Comparison of ENCODE assay signal across 21 cellular contexts in the genomic region with DNA sequence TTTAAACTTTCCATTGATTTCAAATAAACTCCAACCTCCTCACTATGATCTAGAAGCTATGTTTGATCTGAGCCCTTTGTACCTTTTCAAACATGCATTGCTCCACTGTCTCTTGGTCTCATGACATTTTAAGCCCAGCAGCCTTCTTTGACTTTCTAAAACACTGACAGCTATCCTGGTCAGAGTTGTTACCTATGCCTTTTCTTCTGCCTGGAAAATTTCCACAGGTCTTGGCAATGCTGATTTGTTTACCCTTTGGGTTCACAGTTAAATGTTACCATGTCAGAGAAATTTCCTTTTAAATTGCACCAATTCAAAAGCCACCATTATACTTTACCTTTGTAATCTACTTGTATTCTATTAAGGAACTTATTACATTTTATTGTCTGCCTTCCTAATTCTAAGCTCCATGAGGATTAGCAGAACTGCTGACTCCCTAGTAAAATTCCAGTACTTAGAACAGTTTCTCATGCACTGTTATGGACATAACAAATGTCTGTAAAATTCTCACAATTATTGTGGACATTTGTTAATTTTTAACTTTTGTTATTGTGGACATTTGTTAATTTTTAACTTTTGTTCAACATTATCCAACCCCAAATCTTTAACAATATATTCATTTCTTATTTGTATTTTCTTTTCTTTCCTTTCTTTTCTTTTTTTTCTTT.
"Had no signal": no experiment of that assay in that cellular context is flagged by ENCODE, and none has a peak within 500 bp of the region (broad histone marks: within the 10 kb centered on the region; RNA-seq: fewer than 3 reads in every experiment).

No MANE protein-coding gene starts in this region.

- H3K36me3 ChIP-seq: esophagus squamous epithelium, right atrium auricular region, tibial nerve had no signal

- H3K9ac ChIP-seq: parathyroid adenoma had no signal

- H3K27me3 ChIP-seq: esophagus squamous epithelium, right atrium auricular region, tibial nerve had no signal

- ATAC-seq: T-helper 17 cell, WTC11 had no signal

- DNase-seq: activated CD4-positive, alpha-beta memory T cell treated with anti-CD3 and anti-CD28 coated beads, Interleukin-2, amount 10 ng/mL, durations not matched to agents 7 days and 5 days; activated CD4-positive, alpha-beta T cell treated with anti-CD3 and anti-CD28 coated beads for 4 hours; activated effector memory CD4-positive, alpha-beta T cell treated with anti-CD3 and anti-CD28 coated beads, Interleukin-2, amount 50 U/mL, for 16 hours; activated T-cell treated with anti-CD3 and anti-CD28 coated beads, Interleukin-2, amount 50 U/mL, for 48 hours; central memory CD4-positive, alpha-beta T cell; cortex of kidney; effector CD4-positive, alpha-beta T cell; esophagus squamous epithelium; glutamatergic neuron; midbrain; naive B cell; stimulated activated CD4-positive, alpha-beta T cell treated with anti-CD3 and anti-CD28 coated beads, Interleukin-4, amount 100 ng/mL, for 24 hours; stimulated activated naive CD4-positive, alpha-beta T cell treated with Interleukin-2 at 50 U/mL for 16 hours; substantia nigra; T-helper 17 cell had no signal

- H3K4me1 ChIP-seq: esophagus squamous epithelium, parathyroid adenoma, right atrium auricular region, tibial nerve had no signal

- H3K27ac ChIP-seq: esophagus squamous epithelium, parathyroid adenoma, right atrium auricular region, skin epidermis, tibial nerve had no signal

- H3K79me2 ChIP-seq: parathyroid adenoma had no signal

- FAIRE-seq: endothelial cell of umbilical vein had no signal

- H3K9me3 ChIP-seq: esophagus squamous epithelium, right atrium auricular region, tibial nerve had no signal

- H3K4me3 ChIP-seq: esophagus squamous epithelium, right atrium auricular region, skin epidermis, tibial nerve had no signal

- H2AFZ ChIP-seq: parathyroid adenoma had no signal
